ENCODE assay signal across 1 cellular context in genomic region chrX:44314259-44314734, GRCh38.
TF ChIP-seq lines count a peak whose summit lies in the region.

No MANE protein-coding gene starts in this region.

TF ChIP-seq in SK-N-SH, 30 proteins besides CTCF, POLR2A, EP300 and RAD21 (continued from another document):
- no peak for TF ChIP-seq RCOR1 (IDR thresholded peaks at IDR 0.05; ENCODE audit: low read length)
- no peak for TF ChIP-seq NRF1 (IDR thresholded peaks at IDR 0.05; ENCODE audit: low read depth, low read length)
- no peak for TF ChIP-seq YY1 (IDR thresholded peaks at IDR 0.05; ENCODE audit: low read depth)
- no peak for TF ChIP-seq SMC3 (IDR thresholded peaks at IDR 0.05; ENCODE audit: low read depth, low read length)
- no peak for TF ChIP-seq JUND (IDR thresholded peaks at IDR 0.05)
TF ChIP-seq in SK-N-SH: peak in this region for 0.
